9 cellular contexts compared by ENCODE assay signal in genomic region chr6:3229566-3230274, GRCh38. TPM values are rescaled to one million over a fixed set of nuclear protein-coding genes. Genes with fewer than 3 reads are reported as not detected.
DNase-seq lines count a peak whose midpoint lies in the region; ATAC-seq and TF ChIP-seq lines count a peak whose summit lies in the region.
"Had no signal": no experiment of that assay in that cellular context is flagged by ENCODE, and none has a peak within 500 bp of the region (broad histone marks: within the 10 kb centered on the region; RNA-seq: fewer than 3 reads in every experiment).

No MANE protein-coding gene starts in this region.

- intact Hi-C loops in psoas muscle (cut with DNase I) = no loop called here

- no peaks in the 10 kb centered on the region for H3K9me3 ChIP-seq in psoas muscle

- peaks cover 36% of the 10 kb centered on the region for H3K4me1 ChIP-seq in psoas muscle

- peak; percentile 4 for TF ChIP-seq CTCF in psoas muscle (IDR thresholded peaks at IDR 0.05)

- peaks cover 0 to 87% (median 28%) of the 10 kb centered on the region in 3 donors for H3K27me3 ChIP-seq in psoas muscle (ENCODE audit: insufficient read depth in 3 of 3, low read length in 2 of 3)

- DNase-seq in activated T-cell treated with anti-CD3 and anti-CD28 coated beads, Interleukin-2, amount 50 U/mL, for 1 hour = peak; percentile 55
- no peak for DNase-seq in activated T-cell treated with anti-CD3 and anti-CD28 coated beads for 4 hours
- peak; percentile 78 for DNase-seq in NCI-H748 treated with DMSO at 0.1 percent for 48 hours (lab: John Stamatoyannopoulos, UW)
- DNase-seq in ecto neural progenitor cell (ENCODE audit: low spot score) = peak; percentile 81
- DNase-seq in psoas muscle = peak in 1 of 2 donors; percentile 57
- no peak for DNase-seq in AML-193 (lab: John Stamatoyannopoulos, UW)
- DNase-seq: DND-41 had no signal

- 6 to 9% (median 8%) methylated on average over 30 to 31 of the region's 31 CpGs for WGBS in psoas muscle, 3 donors

- peak in 1 of 4 donors; percentile 23 for ATAC-seq in psoas muscle
- ATAC-seq in HG03354 (IDR thresholded peaks at IDR 0.05; ENCODE audit: poor library complexity, severe bottlenecking, unreplicated experiment) = no peak
- no peak for ATAC-seq in GM21737 (IDR thresholded peaks at IDR 0.05; ENCODE audit: unreplicated experiment)

- no peaks in the 10 kb centered on the region for H3K36me3 ChIP-seq in psoas muscle (ENCODE audit: insufficient read depth in 1 of 2, low read depth in 1 of 2)

- H3K27ac ChIP-seq in psoas muscle = no peak overlapping the region

- peak overlapping the region; percentile 32 for H3K4me3 ChIP-seq in psoas muscle

RNA-seq across cellular contexts. Expression of gene TUBB2B, which starts 2.3 kb away (rescaled TPM):
- 1 to 10 TPM; 1.1 to 4.4 (median 3.1) TPM for total RNA-seq in psoas muscle
- polyA plus RNA-seq in psoas muscle = 1 to 10 TPM; 3.3 to 5.7 (median 3.4) TPM

RNA-seq across cellular contexts. Expression of gene PSMG4, which starts 29.0 kb away (rescaled TPM):
- total RNA-seq in psoas muscle = 10 to 100 TPM; 19.7 to 26.8 (median 22.0) TPM
- 10 to 100 TPM; 18.6 to 31.3 (median 26.2) TPM for polyA plus RNA-seq in psoas muscle

Comparison
In these comparisons a context has a peak if more than half of its experiments do, and no peak if none do; other contexts are left out.
1. DNase-seq: peak in activated T-cell treated with anti-CD3 and anti-CD28 coated beads, Interleukin-2, amount 50 U/mL, for 1 hour (single experiment), NCI-H748 treated with DMSO at 0.1 percent for 48 hours (single experiment) and ecto neural progenitor cell (single experiment); none in activated T-cell treated with anti-CD3 and anti-CD28 coated beads for 4 hours (single experiment) and AML-193 (0 of 2).